In the genomic region with DNA sequence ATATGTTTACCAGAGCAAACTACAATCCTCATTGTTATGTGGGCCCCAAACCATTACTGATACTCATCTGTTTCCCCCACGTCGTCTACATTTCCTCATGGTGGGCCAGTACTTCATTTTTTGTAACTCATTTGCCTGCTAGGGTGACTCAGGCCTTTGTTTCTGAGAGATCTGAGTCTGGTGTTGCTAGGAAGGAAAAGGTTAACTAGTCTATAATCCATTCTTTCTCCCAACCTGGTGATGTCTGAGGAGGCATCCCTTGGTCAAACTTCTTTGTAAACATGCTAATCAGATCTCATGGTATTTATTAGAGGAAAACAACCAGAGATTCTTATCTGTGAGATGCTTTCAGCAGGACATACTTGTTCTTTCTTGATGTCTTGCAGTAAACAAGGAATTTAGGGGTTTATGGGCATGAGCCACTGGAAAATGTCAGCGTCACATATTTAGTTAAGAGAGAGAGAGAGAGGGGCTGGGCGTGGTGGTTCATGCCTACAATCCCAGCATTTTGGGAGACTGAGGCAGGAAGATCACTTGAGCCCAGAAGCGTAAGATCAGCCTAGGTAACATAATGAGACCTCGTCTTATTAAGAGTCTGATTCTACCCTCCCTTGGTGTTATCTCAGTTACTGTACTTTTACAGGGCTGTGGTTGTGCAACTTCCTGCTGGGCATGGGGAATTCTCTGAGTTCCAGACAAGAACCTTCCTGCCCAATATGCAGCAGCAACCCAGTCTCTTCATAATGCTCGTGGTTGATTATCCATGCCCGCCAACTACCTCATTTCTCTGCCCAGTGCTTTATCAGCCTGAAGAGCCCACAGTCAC, we compare ENCODE assay signal across 1 cellular context.
TF ChIP-seq lines count a peak whose summit lies in the region.

No MANE protein-coding gene starts in this region.

TF ChIP-seq in HepG2, 621 proteins besides CTCF, POLR2A, EP300 and RAD21 (continues in another document):
- TF ChIP-seq DPF2 (CRISPR knock-in tag; IDR thresholded peaks at IDR 0.05; ENCODE audit: borderline replicate concordance, low read depth), result no peak
- no peak for TF ChIP-seq RFX3 (CRISPR knock-in tag; IDR thresholded peaks at IDR 0.05)
- no peak for TF ChIP-seq SRY (CRISPR knock-in tag; IDR thresholded peaks at IDR 0.05)
- peak; percentile 48 for TF ChIP-seq TEAD3 (CRISPR knock-in tag; optimal IDR thresholded peaks at IDR 0.05; ENCODE audit: borderline replicate concordance)
- TF ChIP-seq, protein P1, sequence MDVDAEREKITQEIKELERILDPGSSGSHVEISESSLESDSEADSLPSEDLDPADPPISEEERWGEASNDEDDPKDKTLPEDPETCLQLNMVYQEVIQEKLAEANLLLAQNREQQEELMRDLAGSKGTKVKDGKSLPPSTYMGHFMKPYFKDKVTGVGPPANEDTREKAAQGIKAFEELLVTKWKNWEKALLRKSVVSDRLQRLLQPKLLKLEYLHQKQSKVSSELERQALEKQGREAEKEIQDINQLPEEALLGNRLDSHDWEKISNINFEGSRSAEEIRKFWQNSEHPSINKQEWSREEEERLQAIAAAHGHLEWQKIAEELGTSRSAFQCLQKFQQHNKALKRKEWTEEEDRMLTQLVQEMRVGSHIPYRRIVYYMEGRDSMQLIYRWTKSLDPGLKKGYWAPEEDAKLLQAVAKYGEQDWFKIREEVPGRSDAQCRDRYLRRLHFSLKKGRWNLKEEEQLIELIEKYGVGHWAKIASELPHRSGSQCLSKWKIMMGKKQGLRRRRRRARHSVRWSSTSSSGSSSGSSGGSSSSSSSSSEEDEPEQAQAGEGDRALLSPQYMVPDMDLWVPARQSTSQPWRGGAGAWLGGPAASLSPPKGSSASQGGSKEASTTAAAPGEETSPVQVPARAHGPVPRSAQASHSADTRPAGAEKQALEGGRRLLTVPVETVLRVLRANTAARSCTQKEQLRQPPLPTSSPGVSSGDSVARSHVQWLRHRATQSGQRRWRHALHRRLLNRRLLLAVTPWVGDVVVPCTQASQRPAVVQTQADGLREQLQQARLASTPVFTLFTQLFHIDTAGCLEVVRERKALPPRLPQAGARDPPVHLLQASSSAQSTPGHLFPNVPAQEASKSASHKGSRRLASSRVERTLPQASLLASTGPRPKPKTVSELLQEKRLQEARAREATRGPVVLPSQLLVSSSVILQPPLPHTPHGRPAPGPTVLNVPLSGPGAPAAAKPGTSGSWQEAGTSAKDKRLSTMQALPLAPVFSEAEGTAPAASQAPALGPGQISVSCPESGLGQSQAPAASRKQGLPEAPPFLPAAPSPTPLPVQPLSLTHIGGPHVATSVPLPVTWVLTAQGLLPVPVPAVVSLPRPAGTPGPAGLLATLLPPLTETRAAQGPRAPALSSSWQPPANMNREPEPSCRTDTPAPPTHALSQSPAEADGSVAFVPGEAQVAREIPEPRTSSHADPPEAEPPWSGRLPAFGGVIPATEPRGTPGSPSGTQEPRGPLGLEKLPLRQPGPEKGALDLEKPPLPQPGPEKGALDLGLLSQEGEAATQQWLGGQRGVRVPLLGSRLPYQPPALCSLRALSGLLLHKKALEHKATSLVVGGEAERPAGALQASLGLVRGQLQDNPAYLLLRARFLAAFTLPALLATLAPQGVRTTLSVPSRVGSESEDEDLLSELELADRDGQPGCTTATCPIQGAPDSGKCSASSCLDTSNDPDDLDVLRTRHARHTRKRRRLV (CRISPR knock-in tag; IDR thresholded peaks at IDR 0.05), result peak; percentile 91
- no peak for TF ChIP-seq MAF1 (CRISPR knock-in tag; IDR thresholded peaks at IDR 0.05; ENCODE audit: borderline replicate concordance)
- TF ChIP-seq, protein P2, sequence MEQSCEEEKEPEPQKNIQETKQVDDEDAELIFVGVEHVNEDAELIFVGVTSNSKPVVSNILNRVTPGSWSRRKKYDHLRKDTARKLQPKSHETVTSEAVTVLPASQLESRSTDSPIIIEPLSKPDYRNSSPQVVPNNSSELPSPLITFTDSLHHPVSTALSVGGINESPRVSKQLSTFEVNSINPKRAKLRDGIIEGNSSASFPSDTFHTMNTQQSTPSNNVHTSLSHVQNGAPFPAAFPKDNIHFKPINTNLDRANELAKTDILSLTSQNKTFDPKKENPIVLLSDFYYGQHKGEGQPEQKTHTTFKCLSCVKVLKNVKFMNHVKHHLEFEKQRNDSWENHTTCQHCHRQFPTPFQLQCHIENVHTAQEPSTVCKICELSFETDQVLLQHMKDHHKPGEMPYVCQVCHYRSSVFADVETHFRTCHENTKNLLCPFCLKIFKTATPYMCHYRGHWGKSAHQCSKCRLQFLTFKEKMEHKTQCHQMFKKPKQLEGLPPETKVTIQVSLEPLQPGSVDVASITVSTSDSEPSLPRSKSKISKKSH (CRISPR knock-in tag; IDR thresholded peaks at IDR 0.05; ENCODE audit: borderline replicate concordance), result no peak
- TF ChIP-seq, protein P3, sequence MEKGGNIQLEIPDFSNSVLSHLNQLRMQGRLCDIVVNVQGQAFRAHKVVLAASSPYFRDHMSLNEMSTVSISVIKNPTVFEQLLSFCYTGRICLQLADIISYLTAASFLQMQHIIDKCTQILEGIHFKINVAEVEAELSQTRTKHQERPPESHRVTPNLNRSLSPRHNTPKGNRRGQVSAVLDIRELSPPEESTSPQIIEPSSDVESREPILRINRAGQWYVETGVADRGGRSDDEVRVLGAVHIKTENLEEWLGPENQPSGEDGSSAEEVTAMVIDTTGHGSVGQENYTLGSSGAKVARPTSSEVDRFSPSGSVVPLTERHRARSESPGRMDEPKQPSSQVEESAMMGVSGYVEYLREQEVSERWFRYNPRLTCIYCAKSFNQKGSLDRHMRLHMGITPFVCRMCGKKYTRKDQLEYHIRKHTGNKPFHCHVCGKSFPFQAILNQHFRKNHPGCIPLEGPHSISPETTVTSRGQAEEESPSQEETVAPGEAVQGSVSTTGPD (CRISPR knock-in tag; IDR thresholded peaks at IDR 0.05), result no peak
- TF ChIP-seq, protein P4, sequence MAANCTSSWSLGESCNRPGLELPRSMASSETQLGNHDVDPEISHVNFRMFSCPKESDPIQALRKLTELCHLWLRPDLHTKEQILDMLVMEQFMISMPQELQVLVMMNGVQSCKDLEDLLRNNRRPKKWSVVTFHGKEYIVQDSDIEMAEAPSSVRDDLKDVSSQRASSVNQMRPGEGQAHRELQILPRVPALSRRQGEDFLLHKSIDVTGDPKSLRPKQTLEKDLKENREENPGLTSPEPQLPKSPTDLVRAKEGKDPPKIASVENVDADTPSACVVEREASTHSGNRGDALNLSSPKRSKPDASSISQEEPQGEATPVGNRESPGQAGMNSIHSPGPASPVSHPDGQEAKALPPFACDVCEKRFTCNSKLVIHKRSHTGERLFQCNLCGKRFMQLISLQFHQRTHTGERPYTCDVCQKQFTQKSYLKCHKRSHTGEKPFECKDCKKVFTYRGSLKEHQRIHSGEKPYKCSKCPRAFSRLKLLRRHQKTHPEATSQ (CRISPR knock-in tag; IDR thresholded peaks at IDR 0.05; ENCODE audit: borderline replicate concordance), result no peak
- TF ChIP-seq ZFX (CRISPR knock-in tag; IDR thresholded peaks at IDR 0.05; ENCODE audit: low read depth), result 0 out of 2 replicates have a peak, but pooled peaks have one; percentile 18
- TF ChIP-seq MXD4 (CRISPR knock-in tag; IDR thresholded peaks at IDR 0.05), result no peak
- TF ChIP-seq ZNF652 (CRISPR knock-in tag; IDR thresholded peaks at IDR 0.05; ENCODE audit: borderline replicate concordance, low read depth), result peak; percentile 67
- no peak for TF ChIP-seq ZNF143 (CRISPR knock-in tag; IDR thresholded peaks at IDR 0.05)
- peak; percentile 93 for TF ChIP-seq CEBPG (CRISPR knock-in tag; IDR thresholded peaks at IDR 0.05)
- TF ChIP-seq GATAD2A (CRISPR knock-in tag; IDR thresholded peaks at IDR 0.05), result peak; percentile 53
- TF ChIP-seq SOX5 (CRISPR knock-in tag; IDR thresholded peaks at IDR 0.05; ENCODE audit: borderline replicate concordance), result peak; percentile 29; the same call in 1 of the 2 replicates
- TF ChIP-seq, protein P5, sequence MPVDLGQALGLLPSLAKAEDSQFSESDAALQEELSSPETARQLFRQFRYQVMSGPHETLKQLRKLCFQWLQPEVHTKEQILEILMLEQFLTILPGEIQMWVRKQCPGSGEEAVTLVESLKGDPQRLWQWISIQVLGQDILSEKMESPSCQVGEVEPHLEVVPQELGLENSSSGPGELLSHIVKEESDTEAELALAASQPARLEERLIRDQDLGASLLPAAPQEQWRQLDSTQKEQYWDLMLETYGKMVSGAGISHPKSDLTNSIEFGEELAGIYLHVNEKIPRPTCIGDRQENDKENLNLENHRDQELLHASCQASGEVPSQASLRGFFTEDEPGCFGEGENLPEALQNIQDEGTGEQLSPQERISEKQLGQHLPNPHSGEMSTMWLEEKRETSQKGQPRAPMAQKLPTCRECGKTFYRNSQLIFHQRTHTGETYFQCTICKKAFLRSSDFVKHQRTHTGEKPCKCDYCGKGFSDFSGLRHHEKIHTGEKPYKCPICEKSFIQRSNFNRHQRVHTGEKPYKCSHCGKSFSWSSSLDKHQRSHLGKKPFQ (CRISPR knock-in tag; IDR thresholded peaks at IDR 0.05; ENCODE audit: insufficient replicate concordance), result no peak
- TF ChIP-seq, protein P6, sequence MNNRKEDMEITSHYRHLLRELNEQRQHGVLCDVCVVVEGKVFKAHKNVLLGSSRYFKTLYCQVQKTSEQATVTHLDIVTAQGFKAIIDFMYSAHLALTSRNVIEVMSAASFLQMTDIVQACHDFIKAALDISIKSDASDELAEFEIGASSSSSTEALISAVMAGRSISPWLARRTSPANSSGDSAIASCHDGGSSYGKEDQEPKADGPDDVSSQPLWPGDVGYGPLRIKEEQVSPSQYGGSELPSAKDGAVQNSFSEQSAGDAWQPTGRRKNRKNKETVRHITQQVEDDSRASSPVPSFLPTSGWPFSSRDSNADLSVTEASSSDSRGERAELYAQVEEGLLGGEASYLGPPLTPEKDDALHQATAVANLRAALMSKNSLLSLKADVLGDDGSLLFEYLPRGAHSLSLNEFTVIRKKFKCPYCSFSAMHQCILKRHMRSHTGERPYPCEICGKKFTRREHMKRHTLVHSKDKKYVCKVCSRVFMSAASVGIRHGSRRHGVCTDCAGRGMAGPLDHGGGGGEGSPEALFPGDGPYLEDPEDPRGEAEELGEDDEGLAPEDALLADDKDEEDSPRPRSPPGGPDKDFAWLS (CRISPR knock-in tag; IDR thresholded peaks at IDR 0.05; ENCODE audit: borderline replicate concordance), result no peak
- no peak for TF ChIP-seq ZNF510 (CRISPR knock-in tag; IDR thresholded peaks at IDR 0.05; ENCODE audit: low read depth)
- no peak for TF ChIP-seq ZNF160 (CRISPR knock-in tag; IDR thresholded peaks at IDR 0.05)
- TF ChIP-seq, protein P7, sequence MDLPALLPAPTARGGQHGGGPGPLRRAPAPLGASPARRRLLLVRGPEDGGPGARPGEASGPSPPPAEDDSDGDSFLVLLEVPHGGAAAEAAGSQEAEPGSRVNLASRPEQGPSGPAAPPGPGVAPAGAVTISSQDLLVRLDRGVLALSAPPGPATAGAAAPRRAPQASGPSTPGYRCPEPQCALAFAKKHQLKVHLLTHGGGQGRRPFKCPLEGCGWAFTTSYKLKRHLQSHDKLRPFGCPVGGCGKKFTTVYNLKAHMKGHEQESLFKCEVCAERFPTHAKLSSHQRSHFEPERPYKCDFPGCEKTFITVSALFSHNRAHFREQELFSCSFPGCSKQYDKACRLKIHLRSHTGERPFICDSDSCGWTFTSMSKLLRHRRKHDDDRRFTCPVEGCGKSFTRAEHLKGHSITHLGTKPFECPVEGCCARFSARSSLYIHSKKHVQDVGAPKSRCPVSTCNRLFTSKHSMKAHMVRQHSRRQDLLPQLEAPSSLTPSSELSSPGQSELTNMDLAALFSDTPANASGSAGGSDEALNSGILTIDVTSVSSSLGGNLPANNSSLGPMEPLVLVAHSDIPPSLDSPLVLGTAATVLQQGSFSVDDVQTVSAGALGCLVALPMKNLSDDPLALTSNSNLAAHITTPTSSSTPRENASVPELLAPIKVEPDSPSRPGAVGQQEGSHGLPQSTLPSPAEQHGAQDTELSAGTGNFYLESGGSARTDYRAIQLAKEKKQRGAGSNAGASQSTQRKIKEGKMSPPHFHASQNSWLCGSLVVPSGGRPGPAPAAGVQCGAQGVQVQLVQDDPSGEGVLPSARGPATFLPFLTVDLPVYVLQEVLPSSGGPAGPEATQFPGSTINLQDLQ (CRISPR knock-in tag; IDR thresholded peaks at IDR 0.05), result no peak
- TF ChIP-seq, protein P8, sequence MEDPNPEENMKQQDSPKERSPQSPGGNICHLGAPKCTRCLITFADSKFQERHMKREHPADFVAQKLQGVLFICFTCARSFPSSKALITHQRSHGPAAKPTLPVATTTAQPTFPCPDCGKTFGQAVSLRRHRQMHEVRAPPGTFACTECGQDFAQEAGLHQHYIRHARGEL (CRISPR knock-in tag; IDR thresholded peaks at IDR 0.05), result no peak
- no peak for TF ChIP-seq RBM22 (optimal IDR thresholded peaks at IDR 0.05; ENCODE audit: low read length)
- TF ChIP-seq FLYWCH1 (CRISPR knock-in tag; IDR thresholded peaks at IDR 0.05), result no peak
- TF ChIP-seq GABPA (IDR thresholded peaks at IDR 0.05; ENCODE audit: low read depth, low read length), result no peak
- TF ChIP-seq GABPA (CRISPR knock-in tag; IDR thresholded peaks at IDR 0.05; ENCODE audit: low read depth), result peak; percentile 65
- TF ChIP-seq CREM (IDR thresholded peaks at IDR 0.05), result peak; percentile 12; the same call in 1 of the 2 replicates
- TF ChIP-seq CREM (CRISPR knock-in tag; IDR thresholded peaks at IDR 0.05), result no peak
- TF ChIP-seq, protein P9, sequence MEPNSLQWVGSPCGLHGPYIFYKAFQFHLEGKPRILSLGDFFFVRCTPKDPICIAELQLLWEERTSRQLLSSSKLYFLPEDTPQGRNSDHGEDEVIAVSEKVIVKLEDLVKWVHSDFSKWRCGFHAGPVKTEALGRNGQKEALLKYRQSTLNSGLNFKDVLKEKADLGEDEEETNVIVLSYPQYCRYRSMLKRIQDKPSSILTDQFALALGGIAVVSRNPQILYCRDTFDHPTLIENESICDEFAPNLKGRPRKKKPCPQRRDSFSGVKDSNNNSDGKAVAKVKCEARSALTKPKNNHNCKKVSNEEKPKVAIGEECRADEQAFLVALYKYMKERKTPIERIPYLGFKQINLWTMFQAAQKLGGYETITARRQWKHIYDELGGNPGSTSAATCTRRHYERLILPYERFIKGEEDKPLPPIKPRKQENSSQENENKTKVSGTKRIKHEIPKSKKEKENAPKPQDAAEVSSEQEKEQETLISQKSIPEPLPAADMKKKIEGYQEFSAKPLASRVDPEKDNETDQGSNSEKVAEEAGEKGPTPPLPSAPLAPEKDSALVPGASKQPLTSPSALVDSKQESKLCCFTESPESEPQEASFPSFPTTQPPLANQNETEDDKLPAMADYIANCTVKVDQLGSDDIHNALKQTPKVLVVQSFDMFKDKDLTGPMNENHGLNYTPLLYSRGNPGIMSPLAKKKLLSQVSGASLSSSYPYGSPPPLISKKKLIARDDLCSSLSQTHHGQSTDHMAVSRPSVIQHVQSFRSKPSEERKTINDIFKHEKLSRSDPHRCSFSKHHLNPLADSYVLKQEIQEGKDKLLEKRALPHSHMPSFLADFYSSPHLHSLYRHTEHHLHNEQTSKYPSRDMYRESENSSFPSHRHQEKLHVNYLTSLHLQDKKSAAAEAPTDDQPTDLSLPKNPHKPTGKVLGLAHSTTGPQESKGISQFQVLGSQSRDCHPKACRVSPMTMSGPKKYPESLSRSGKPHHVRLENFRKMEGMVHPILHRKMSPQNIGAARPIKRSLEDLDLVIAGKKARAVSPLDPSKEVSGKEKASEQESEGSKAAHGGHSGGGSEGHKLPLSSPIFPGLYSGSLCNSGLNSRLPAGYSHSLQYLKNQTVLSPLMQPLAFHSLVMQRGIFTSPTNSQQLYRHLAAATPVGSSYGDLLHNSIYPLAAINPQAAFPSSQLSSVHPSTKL (CRISPR knock-in tag; IDR thresholded peaks at IDR 0.05), result peak; percentile 22; the same call in 1 of the 2 replicates
- TF ChIP-seq, protein P10, sequence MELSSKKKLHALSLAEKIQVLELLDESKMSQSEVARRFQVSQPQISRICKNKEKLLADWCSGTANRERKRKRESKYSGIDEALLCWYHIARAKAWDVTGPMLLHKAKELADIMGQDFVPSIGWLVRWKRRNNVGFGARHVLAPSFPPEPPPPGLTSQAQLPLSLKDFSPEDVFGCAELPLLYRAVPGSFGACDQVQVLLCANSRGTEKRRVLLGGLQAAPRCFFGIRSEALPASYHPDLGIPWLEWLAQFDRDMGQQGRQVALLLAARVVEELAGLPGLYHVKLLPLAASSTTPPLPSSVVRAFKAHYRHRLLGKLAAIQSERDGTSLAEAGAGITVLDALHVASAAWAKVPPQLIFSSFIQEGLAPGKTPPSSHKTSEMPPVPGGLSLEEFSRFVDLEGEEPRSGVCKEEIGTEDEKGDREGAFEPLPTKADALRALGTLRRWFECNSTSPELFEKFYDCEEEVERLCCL (CRISPR knock-in tag; IDR thresholded peaks at IDR 0.05; ENCODE audit: borderline replicate concordance), result no peak
